In the genomic region with DNA sequence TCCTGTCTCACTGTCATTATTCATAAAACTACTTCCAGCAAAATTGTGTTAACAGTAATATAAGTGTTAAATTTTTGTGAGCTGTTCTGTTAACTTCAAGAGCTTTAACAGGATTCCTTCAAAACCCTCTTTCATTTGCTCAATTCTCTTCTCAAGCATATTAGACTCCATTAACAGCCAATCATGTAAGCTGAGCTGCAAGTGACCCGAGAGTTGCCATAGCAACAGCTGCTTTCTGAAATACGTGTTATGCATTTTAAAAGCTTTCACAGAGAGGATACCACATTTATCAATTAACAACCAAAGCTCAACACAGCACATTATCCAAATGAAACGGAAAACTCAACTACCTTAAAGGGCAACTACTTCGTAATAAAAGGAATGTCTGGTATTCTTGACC, we compare ENCODE assay signal across 10 cellular contexts.
DNase-seq lines count a peak whose midpoint lies in the region; ATAC-seq lines count a peak whose summit lies in the region.
"Had no signal": no experiment of that assay in that cellular context is flagged by ENCODE, and none has a peak within 500 bp of the region (broad histone marks: within the 10 kb centered on the region; RNA-seq: fewer than 3 reads in every experiment).

No MANE protein-coding gene starts in this region.

- H3K4me1 Mint-ChIP-seq in T-helper 2 cell treated with Interferon-gamma antibody and Interleukin-4, amounts not matched to agents 5 μg/mL and 100 μg/mL, for 36 hours (ENCODE audit: low read depth), result peaks cover 6% of the 10 kb centered on the region

- H3K27me3 Mint-ChIP-seq in T-helper 2 cell treated with Interferon-gamma antibody and Interleukin-4, amounts not matched to agents 5 μg/mL and 100 μg/mL, for 36 hours (ENCODE audit: low read depth), result no peaks in the 10 kb centered on the region

- H3K27ac ChIP-seq in caudate nucleus (ENCODE audit: low read depth, low read length), result peak overlapping the region; percentile 76
- H3K27ac ChIP-seq: PC-9 had no signal

- no peak overlapping the region for H3K27ac Mint-ChIP-seq in T-helper 2 cell treated with Interferon-gamma antibody and Interleukin-4, amounts not matched to agents 5 μg/mL and 100 μg/mL, for 36 hours

- H3K9me3 Mint-ChIP-seq in T-helper 2 cell treated with Interferon-gamma antibody and Interleukin-4, amounts not matched to agents 5 μg/mL and 100 μg/mL, for 36 hours, result peaks cover 18% of the 10 kb centered on the region

- peak; percentile 94 for DNase-seq in Ammon's horn (ENCODE audit: low spot score)
- DNase-seq in NCI-H1436 (lab: John Stamatoyannopoulos, UW), result peak; percentile 90
- peak in 49 of 61 donors; percentile 3 to 94 (median 40) for DNase-seq in caudate nucleus (lab: John Stamatoyannopoulos, UW)
- peak; percentile 90 for DNase-seq in medulla oblongata (ENCODE audit: extremely low spot score)
- no peak for DNase-seq in activated CD8-positive, alpha-beta memory T cell treated with anti-CD3 and anti-CD28 coated beads, Interleukin-2, amount 50 U/mL, for 4 hours
- no peak for DNase-seq in T-helper 2 cell treated with Interferon-gamma antibody and Interleukin-4, amounts not matched to agents 5 μg/mL and 100 μg/mL, for 36 hours (ENCODE audit: low spot score)
- DNase-seq: activated gamma-delta T cell treated with Interleukin-2 at 50 U/mL for 16 hours, PC-9 had no signal

- ATAC-seq in HG02588 (IDR thresholded peaks at IDR 0.05; ENCODE audit: unreplicated experiment) (no peak), HG02763 (IDR thresholded peaks at IDR 0.05; ENCODE audit: unreplicated experiment) (no peak)

- H3K4me3 Mint-ChIP-seq in T-helper 2 cell treated with Interferon-gamma antibody and Interleukin-4, amounts not matched to agents 5 μg/mL and 100 μg/mL, for 36 hours, result no peak overlapping the region

- peaks cover 11% of the 10 kb centered on the region for H3K36me3 Mint-ChIP-seq in T-helper 2 cell treated with Interferon-gamma antibody and Interleukin-4, amounts not matched to agents 5 μg/mL and 100 μg/mL, for 36 hours (ENCODE audit: low read depth)

Comparison
In these comparisons a context has a peak if more than half of its experiments do, and no peak if none do; other contexts are left out.
1. DNase-seq: peak in Ammon's horn (single experiment), NCI-H1436 (single experiment), caudate nucleus (49 of 61) and medulla oblongata (single experiment); none in activated CD8-positive, alpha-beta memory T cell treated with anti-CD3 and anti-CD28 coated beads, Interleukin-2, amount 50 U/mL, for 4 hours (single experiment) and T-helper 2 cell treated with Interferon-gamma antibody and Interleukin-4, amounts not matched to agents 5 μg/mL and 100 μg/mL, for 36 hours (single experiment).